ENCODE assay signal across 8 cellular contexts in the genomic region with DNA sequence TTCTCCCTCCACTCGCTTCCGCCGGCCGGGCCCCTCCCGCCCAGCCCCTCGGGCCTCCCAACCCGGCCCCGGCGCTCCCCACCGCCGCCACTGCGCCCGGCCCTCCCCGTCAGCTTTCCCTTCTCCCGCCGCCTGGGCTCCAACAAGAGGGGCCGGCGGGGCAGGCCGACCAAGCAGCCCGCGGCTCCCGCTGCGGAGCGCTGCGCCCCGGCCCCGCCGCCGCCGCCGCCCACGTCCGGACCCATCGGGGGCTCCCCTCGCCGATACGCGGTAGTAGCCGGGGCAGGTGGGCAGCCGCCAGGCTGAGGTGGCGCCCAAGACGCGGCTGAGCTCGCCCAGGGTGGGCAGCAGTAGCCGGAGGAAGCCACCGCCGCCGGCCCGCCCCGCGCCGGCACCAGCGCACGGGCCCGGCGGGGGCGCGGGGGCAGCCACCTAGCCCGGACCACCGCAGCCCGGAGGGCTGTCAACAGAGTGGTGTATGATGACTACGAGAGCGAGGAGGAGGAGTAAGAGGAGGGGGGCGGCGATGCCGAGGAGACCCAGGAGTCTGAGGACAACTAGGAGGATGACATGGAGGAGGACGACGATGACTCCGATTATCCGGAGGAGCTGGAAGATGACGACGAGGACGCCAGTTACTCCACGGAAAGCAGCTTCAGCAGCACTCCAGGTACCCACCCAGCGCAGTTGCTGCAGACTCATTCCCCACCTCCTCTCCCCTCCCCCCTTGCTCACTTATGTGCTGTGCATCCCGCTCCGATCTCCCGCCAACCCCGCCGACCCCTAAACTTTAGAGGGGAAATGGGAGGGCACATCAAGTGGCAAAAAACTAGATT. TPM values are rescaled to one million over a fixed set of nuclear protein-coding genes. Genes with fewer than 3 reads are reported as not detected.
DNase-seq lines count a peak whose midpoint lies in the region; ATAC-seq and TF ChIP-seq lines count a peak whose summit lies in the region.

No MANE protein-coding gene starts in this region.

- no peaks in the 10 kb centered on the region for H3K9me3 ChIP-seq in CD4-positive, alpha-beta memory T cell (ENCODE audit: control insufficient read depth in 1 of 2, low read length in 2 of 2)
- H3K9me3 ChIP-seq in iPS DF 6.9 (ENCODE audit: control insufficient read depth, insufficient read depth, low read length) (no peaks in the 10 kb centered on the region), gastrocnemius medialis (no peaks in the 10 kb centered on the region)

- peak; percentile 35 for ATAC-seq in GM19452 (IDR thresholded peaks at IDR 0.05; ENCODE audit: unreplicated experiment)
- ATAC-seq in SK-N-SH treated with all-trans-retinoic acid at 6 μM for 48 hours = peak; percentile 73
- ATAC-seq in gastrocnemius medialis = peak; percentile 73 to 84

- DNase-seq in CD4-positive, alpha-beta memory T cell = peak in 4 of 5 donors; percentile 28 to 59 (median 42)
- DNase-seq in HL-60 (ENCODE audit: low read depth in 1 of 2, low spot score in 1 of 2) = peak; percentile 30 to 39
- peak; percentile 19 for DNase-seq in astrocyte of the spinal cord (ENCODE audit: low read depth, low spot score)
- DNase-seq in iPS DF 6.9 (ENCODE audit: low read depth, low spot score) = no peak
- peak; percentile 19 to 25 for DNase-seq in gastrocnemius medialis
- DNase-seq in NCI-H187 (lab: John Stamatoyannopoulos, UW) = no peak

- H3K36me3 Mint-ChIP-seq in CD4-positive, alpha-beta memory T cell = peaks cover 0 to 13% of the 10 kb centered on the region in 2 donors

- peak overlapping the region; percentile 90 to 97 (median 93) for H3K27ac Mint-ChIP-seq in CD4-positive, alpha-beta memory T cell

- H3K27me3 Mint-ChIP-seq in CD4-positive, alpha-beta memory T cell = no peaks in the 10 kb centered on the region

- no peaks in the 10 kb centered on the region for H3K9me3 Mint-ChIP-seq in CD4-positive, alpha-beta memory T cell

- POLR2A ChIA-PET in CD4-positive, alpha-beta memory T cell (lab: Charles Lee; ENCODE audit: partially characterized antibody) = interaction anchor here (1.0 to 4.5 kb wide), 8 partner anchors 10 to 134 kb away, joined by 4 to 33 read pairs (median 6); partner anchors contain the start of genes RHOT1 and UTP6

- H3K4me3 Mint-ChIP-seq in CD4-positive, alpha-beta memory T cell = peak overlapping the region; percentile 88 to 98 (median 94)

- H3K4me3 ChIP-seq in CD4-positive, alpha-beta memory T cell (ENCODE audit: low read length in 2 of 2) = peak overlapping the region; percentile 44 to 90
- peak overlapping the region; percentile 93 for H3K4me3 ChIP-seq in HL-60 (replicated peaks; ENCODE audit: insufficient read depth, low read length)
- peak overlapping the region; percentile 79 for H3K4me3 ChIP-seq in astrocyte of the spinal cord (ENCODE audit: low read depth, low read length)
- peak overlapping the region; percentile 92 for H3K4me3 ChIP-seq in iPS DF 6.9 (ENCODE audit: low read length)
- H3K4me3 ChIP-seq in gastrocnemius medialis = peak overlapping the region; percentile 82 to 93 (median 88)

- peak overlapping the region; percentile 74 for H3K27ac ChIP-seq in CD4-positive, alpha-beta memory T cell (ENCODE audit: low read depth, low read length)
- H3K27ac ChIP-seq in HL-60 (replicated peaks) (peak overlapping the region; percentile 73), iPS DF 6.9 (ENCODE audit: low read length) (no peak overlapping the region), gastrocnemius medialis (peak overlapping the region; percentile 82 to 92 (median 85))

- peak in 1 of 2 donors; percentile 23 for TF ChIP-seq POLR2A in gastrocnemius medialis (IDR thresholded peaks at IDR 0.05)

- no peaks in the 10 kb centered on the region for H3K27me3 ChIP-seq in CD4-positive, alpha-beta memory T cell (ENCODE audit: insufficient read depth, low read length)
- H3K27me3 ChIP-seq in HL-60 (ENCODE audit: insufficient read depth, poor library complexity, severe bottlenecking) = no peaks in the 10 kb centered on the region
- no peaks in the 10 kb centered on the region for H3K27me3 ChIP-seq in iPS DF 6.9 (ENCODE audit: control insufficient read depth, insufficient read depth, low read length)
- H3K27me3 ChIP-seq in gastrocnemius medialis = no peaks in the 10 kb centered on the region

- no peaks in the 10 kb centered on the region for H3K36me3 ChIP-seq in CD4-positive, alpha-beta memory T cell (ENCODE audit: insufficient read depth, low read length)
- no peaks in the 10 kb centered on the region for H3K36me3 ChIP-seq in iPS DF 6.9 (ENCODE audit: control insufficient read depth, insufficient read depth, low read length)
- no peaks in the 10 kb centered on the region for H3K36me3 ChIP-seq in gastrocnemius medialis

- peaks cover 47% of the 10 kb centered on the region for H3K4me1 ChIP-seq in CD4-positive, alpha-beta memory T cell (ENCODE audit: insufficient read depth, low read length)
- no peaks in the 10 kb centered on the region for H3K4me1 ChIP-seq in iPS DF 6.9 (ENCODE audit: control insufficient read depth, insufficient read depth, low read length)
- peaks cover 15 to 21% of the 10 kb centered on the region in 2 donors for H3K4me1 ChIP-seq in gastrocnemius medialis

- WGBS in iPS DF 6.9 (ENCODE audit: insufficient coverage, insufficient read length) = no CpG with 5 or more reads among the region's 80 CpGs

- in situ Hi-C loops in astrocyte of the spinal cord (cut with HindIII; ENCODE audit: low sequenced_read_pairs) (no loop called here), gastrocnemius medialis (cut with MboI; ENCODE audit: low sequenced_read_pairs in 4 of 4) (loop anchor here in 1 of 4 donors (5.0 to 25.0 kb wide), 2 partner anchors 135 to 330 kb away; partner anchors contain the start of genes C17orf75 and RHOT1)

- peaks cover 20 to 48% (median 40%) of the 10 kb centered on the region in 4 donors for H3K4me1 Mint-ChIP-seq in CD4-positive, alpha-beta memory T cell

- intact Hi-C loops in CD4-positive, alpha-beta memory T cell (cut with micrococcal nuclease) = loop anchor here (2.0 to 5.0 kb wide), 2 partner anchors 70 to 131 kb away; partner anchors contain the start of gene SUZ12
- intact Hi-C loops in gastrocnemius medialis (cut with DNase I; ENCODE audit: low total_unique reads) = loop anchor here (2.0 kb wide), 1 partner anchor 135 kb away; the partner anchor contains the start of gene RHOT1

- TF ChIP-seq CTCF in HL-60 (IDR thresholded peaks at IDR 0.05; ENCODE audit: insufficient read depth, low read length) (no peak), astrocyte of the spinal cord (IDR thresholded peaks at IDR 0.05; ENCODE audit: low read depth, low read length) (no peak), gastrocnemius medialis (IDR thresholded peaks at IDR 0.05 in 4 of 5, conservative IDR thresholded peaks at IDR 0.05 in 1 of 5) (peak in 1 of 5 experiments; percentile 14)

- CTCF ChIA-PET in CD4-positive, alpha-beta memory T cell (lab: Charles Lee; ENCODE audit: partially characterized antibody) = interaction anchor here (1.0 to 4.1 kb wide), 8 partner anchors 8 to 134 kb away, joined by 3 to 50 read pairs (median 6); partner anchors contain the start of gene RHOT1

TF ChIP-seq in SK-N-SH treated with all-trans-retinoic acid at 6 μM for 48 hours, 23 proteins besides CTCF, POLR2A, EP300 and RAD21 (continues in another document):
- no peak for TF ChIP-seq ZNF8 (CRISPR knock-in tag; IDR thresholded peaks at IDR 0.05)
- no peak for TF ChIP-seq ESRRG (CRISPR knock-in tag; IDR thresholded peaks at IDR 0.05)
- no peak for TF ChIP-seq CSDC2 (CRISPR knock-in tag; IDR thresholded peaks at IDR 0.05)
- TF ChIP-seq, protein P1, sequence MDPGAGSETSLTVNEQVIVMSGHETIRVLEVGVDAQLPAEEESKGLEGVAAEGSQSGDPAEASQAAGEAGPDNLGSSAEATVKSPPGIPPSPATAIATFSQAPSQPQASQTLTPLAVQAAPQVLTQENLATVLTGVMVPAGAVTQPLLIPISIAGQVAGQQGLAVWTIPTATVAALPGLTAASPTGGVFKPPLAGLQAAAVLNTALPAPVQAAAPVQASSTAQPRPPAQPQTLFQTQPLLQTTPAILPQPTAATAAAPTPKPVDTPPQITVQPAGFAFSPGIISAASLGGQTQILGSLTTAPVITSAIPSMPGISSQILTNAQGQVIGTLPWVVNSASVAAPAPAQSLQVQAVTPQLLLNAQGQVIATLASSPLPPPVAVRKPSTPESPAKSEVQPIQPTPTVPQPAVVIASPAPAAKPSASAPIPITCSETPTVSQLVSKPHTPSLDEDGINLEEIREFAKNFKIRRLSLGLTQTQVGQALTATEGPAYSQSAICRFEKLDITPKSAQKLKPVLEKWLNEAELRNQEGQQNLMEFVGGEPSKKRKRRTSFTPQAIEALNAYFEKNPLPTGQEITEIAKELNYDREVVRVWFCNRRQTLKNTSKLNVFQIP (CRISPR knock-in tag; IDR thresholded peaks at IDR 0.05; ENCODE audit: borderline replicate concordance, low read depth) = no peak
- no peak for TF ChIP-seq ZFP30 (CRISPR knock-in tag; IDR thresholded peaks at IDR 0.05)
- TF ChIP-seq RARB (CRISPR knock-in tag; IDR thresholded peaks at IDR 0.05) = no peak
- TF ChIP-seq, protein P2, sequence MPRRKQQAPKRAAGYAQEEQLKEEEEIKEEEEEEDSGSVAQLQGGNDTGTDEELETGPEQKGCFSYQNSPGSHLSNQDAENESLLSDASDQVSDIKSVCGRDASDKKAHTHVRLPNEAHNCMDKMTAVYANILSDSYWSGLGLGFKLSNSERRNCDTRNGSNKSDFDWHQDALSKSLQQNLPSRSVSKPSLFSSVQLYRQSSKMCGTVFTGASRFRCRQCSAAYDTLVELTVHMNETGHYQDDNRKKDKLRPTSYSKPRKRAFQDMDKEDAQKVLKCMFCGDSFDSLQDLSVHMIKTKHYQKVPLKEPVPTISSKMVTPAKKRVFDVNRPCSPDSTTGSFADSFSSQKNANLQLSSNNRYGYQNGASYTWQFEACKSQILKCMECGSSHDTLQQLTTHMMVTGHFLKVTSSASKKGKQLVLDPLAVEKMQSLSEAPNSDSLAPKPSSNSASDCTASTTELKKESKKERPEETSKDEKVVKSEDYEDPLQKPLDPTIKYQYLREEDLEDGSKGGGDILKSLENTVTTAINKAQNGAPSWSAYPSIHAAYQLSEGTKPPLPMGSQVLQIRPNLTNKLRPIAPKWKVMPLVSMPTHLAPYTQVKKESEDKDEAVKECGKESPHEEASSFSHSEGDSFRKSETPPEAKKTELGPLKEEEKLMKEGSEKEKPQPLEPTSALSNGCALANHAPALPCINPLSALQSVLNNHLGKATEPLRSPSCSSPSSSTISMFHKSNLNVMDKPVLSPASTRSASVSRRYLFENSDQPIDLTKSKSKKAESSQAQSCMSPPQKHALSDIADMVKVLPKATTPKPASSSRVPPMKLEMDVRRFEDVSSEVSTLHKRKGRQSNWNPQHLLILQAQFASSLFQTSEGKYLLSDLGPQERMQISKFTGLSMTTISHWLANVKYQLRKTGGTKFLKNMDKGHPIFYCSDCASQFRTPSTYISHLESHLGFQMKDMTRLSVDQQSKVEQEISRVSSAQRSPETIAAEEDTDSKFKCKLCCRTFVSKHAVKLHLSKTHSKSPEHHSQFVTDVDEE (CRISPR knock-in tag; IDR thresholded peaks at IDR 0.05) = no peak

RNA-seq across cellular contexts. Expression of gene LRRC37B, which starts 0.5 kb away (rescaled TPM):
- 10 to 100 TPM; 58.0 to 68.5 TPM for total RNA-seq in CD4-positive, alpha-beta memory T cell
- 10 to 100 TPM in 1 of 2 donors, 1 to 10 TPM in 1; 6.4 to 14.0 TPM for polyA plus RNA-seq in CD4-positive, alpha-beta memory T cell
- 1 to 10 TPM; 3.8 to 7.9 (median 5.6) TPM for total RNA-seq in gastrocnemius medialis

Comparison
In these comparisons a context has a peak if more than half of its experiments do, and no peak if none do; other contexts are left out.
1. DNase-seq: peak in CD4-positive, alpha-beta memory T cell (4 of 5), HL-60 (2 of 2), astrocyte of the spinal cord (single experiment) and gastrocnemius medialis (2 of 2); none in iPS DF 6.9 (single experiment) and NCI-H187 (0 of 2).
2. RNA of gene LRRC37B, which starts 0.5 kb away (total RNA-seq): 58.0 to 68.5 TPM in CD4-positive, alpha-beta memory T cell; 3.8 to 7.9 TPM in gastrocnemius medialis; every median in the first group is over 4 times any median in the second.
3. Peak in every context shown above with its lines, with median percentiles within 50 percentile points of each other: H3K4me3 ChIP-seq and ATAC-seq.